ENCODE assay signal across 14 cellular contexts in the genomic region with DNA sequence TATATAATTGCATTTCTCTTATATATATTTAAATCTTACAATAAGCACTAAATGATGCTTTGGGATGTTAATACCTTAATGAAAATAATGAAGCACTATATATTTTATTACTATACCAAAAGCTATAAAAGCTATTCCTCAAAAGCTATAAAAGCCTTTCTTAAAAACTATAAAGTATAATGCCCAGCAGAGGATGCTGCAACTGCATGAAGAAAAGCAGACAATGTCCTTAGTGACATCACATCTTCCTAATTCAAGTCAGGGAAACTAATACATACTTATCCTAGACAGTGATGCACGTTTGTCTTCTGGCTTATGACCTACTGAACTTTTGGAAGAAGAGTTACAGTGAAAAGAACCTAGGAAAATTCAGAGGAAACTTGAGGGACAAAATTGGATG. TPM values are rescaled to one million over a fixed set of nuclear protein-coding genes. Genes with fewer than 3 reads are reported as not detected.
A peak's percentile ranks its signal among the peaks of the same experiment; 100 is the strongest.
DNase-seq lines count a peak whose midpoint lies in the region; ATAC-seq and TF ChIP-seq lines count a peak whose summit lies in the region.
"Had no signal": no experiment of that assay in that cellular context is flagged by ENCODE, and none has a peak within 500 bp of the region (broad histone marks: within the 10 kb centered on the region; RNA-seq: fewer than 3 reads in every experiment).

No MANE protein-coding gene starts in this region.

- no peak overlapping the region for H3K4me3 ChIP-seq in AG10803 (ENCODE audit: low read length)
- H3K4me3 ChIP-seq in Panc1 (ENCODE audit: low read depth in 2 of 2, low read length in 2 of 2): no peak overlapping the region
- H3K4me3 ChIP-seq in fibroblast of lung (replicated peaks in 1 of 4; ENCODE audit: control extremely low read depth in 1 of 4, insufficient read depth in 1 of 4, low read depth in 3 of 4, low read length in 4 of 4): no peak overlapping the region
- H3K4me3 ChIP-seq: mucosa of descending colon, sigmoid colon, SJSA1, thyroid gland had no signal

- H3K4me1 Mint-ChIP-seq in CD4-positive, alpha-beta T cell (ENCODE audit: low read depth): no peaks in the 10 kb centered on the region

- intact Hi-C loops in Panc1 (cut with micrococcal nuclease; ENCODE audit: unreplicated experiment): loop anchor here (1.0 kb wide), 1 partner anchor 101 kb away; no protein-coding TSS in a partner anchor
- intact Hi-C loops in CD4-positive, alpha-beta T cell (cut with DNase I, micrococcal nuclease): no loop called here

- H3K27me3 Mint-ChIP-seq in CD4-positive, alpha-beta T cell: peaks cover 58% of the 10 kb centered on the region

- no peaks in the 10 kb centered on the region for H3K79me2 ChIP-seq in fibroblast of lung (ENCODE audit: control insufficient read depth, insufficient read depth, low read length)

- H3K9me3 ChIP-seq in Panc1 (ENCODE audit: control insufficient read depth, insufficient read depth, low read depth, low read length) (no peaks in the 10 kb centered on the region), fibroblast of lung (ENCODE audit: control insufficient read depth, insufficient read depth, low read depth, low read length) (no peaks in the 10 kb centered on the region)
- H3K9me3 ChIP-seq in CD4-positive, alpha-beta T cell (ENCODE audit: control insufficient read depth, low read length): no peaks in the 10 kb centered on the region
- H3K9me3 ChIP-seq: mucosa of descending colon, sigmoid colon, SJSA1, thyroid gland had no signal

- H3K27ac ChIP-seq in Panc1 (ENCODE audit: low read length) (no peak overlapping the region), fibroblast of lung (ENCODE audit: insufficient read depth, low read length) (no peak overlapping the region)
- no peak overlapping the region for H3K27ac ChIP-seq in CD4-positive, alpha-beta T cell (ENCODE audit: low read depth, low read length)
- H3K27ac ChIP-seq: sigmoid colon, SJSA1, thyroid gland had no signal

- ATAC-seq in Panc1 (no peak), GM21360 (IDR thresholded peaks at IDR 0.05; ENCODE audit: unreplicated experiment) (no peak)
- ATAC-seq in activated naive CD4-positive, alpha-beta T cell treated with anti-CD3 and anti-CD28 coated beads, Interleukin-2, amount 50 U/mL, for 72 hours: no peak
- no peak for ATAC-seq in CD4-positive, alpha-beta T cell (ENCODE audit: poor library complexity)
- ATAC-seq: mucosa of descending colon had no signal

- no peak overlapping the region for H3K4me3 Mint-ChIP-seq in CD4-positive, alpha-beta T cell

- no peak overlapping the region for H3K27ac Mint-ChIP-seq in activated naive CD4-positive, alpha-beta T cell treated with anti-CD3 and anti-CD28 coated beads, Interleukin-2, amount 50 U/mL, for 72 hours
- no peak overlapping the region for H3K27ac Mint-ChIP-seq in CD4-positive, alpha-beta T cell

- no TSS peak for BruUV-seq in Panc1 (replicated peaks; lab: Mats Ljungman, UMichigan)

- H2AFZ ChIP-seq in fibroblast of lung (ENCODE audit: low read length): no peak overlapping the region

- H3K36me3 ChIP-seq in Panc1 (ENCODE audit: control insufficient read depth, insufficient read depth, low read length) (no peaks in the 10 kb centered on the region), fibroblast of lung (ENCODE audit: control insufficient read depth, insufficient read depth, low read length) (no peaks in the 10 kb centered on the region)
- H3K36me3 ChIP-seq: sigmoid colon, SJSA1, thyroid gland had no signal

- H3K9me3 Mint-ChIP-seq in activated naive CD4-positive, alpha-beta T cell treated with anti-CD3 and anti-CD28 coated beads, Interleukin-2, amount 50 U/mL, for 72 hours: peaks cover 0 to 3% of the 10 kb centered on the region in 2 donors
- peaks cover 4% of the 10 kb centered on the region for H3K9me3 Mint-ChIP-seq in CD4-positive, alpha-beta T cell

- no peak overlapping the region for H3K9ac ChIP-seq in fibroblast of lung (ENCODE audit: insufficient read depth, low read length)

- H3K27me3 ChIP-seq in Panc1 (ENCODE audit: control insufficient read depth, insufficient read depth, low read length) (no peaks in the 10 kb centered on the region; the same call in 1 of the 2 replicates), fibroblast of lung (ENCODE audit: control insufficient read depth, insufficient read depth, low read length) (peaks cover 8% of the 10 kb centered on the region)
- peaks cover 35% of the 10 kb centered on the region for H3K27me3 ChIP-seq in CD4-positive, alpha-beta T cell (ENCODE audit: control insufficient read depth, insufficient read depth, low read length)
- H3K27me3 ChIP-seq: SJSA1, thyroid gland had no signal

- H3K4me1 ChIP-seq in Panc1 (ENCODE audit: control insufficient read depth, insufficient read depth, low read length) (no peaks in the 10 kb centered on the region), fibroblast of lung (ENCODE audit: control insufficient read depth, extremely low read depth, insufficient read depth, low read length) (no peaks in the 10 kb centered on the region)
- H3K4me1 ChIP-seq: sigmoid colon, SJSA1, thyroid gland had no signal

- no peaks in the 10 kb centered on the region for H4K20me1 ChIP-seq in fibroblast of lung (ENCODE audit: control insufficient read depth, extremely low read depth, insufficient read depth, low read length)

- H3K36me3 Mint-ChIP-seq in activated naive CD4-positive, alpha-beta T cell treated with anti-CD3 and anti-CD28 coated beads, Interleukin-2, amount 50 U/mL, for 72 hours: no peaks in the 10 kb centered on the region
- H3K36me3 Mint-ChIP-seq in CD4-positive, alpha-beta T cell (ENCODE audit: low read depth): no peaks in the 10 kb centered on the region

- CTCF ChIA-PET in Panc1 (lab: Charles Lee): interaction anchor here (1.0 kb wide), 1 partner anchor 101 kb away, joined by 9 read pairs; no protein-coding TSS in a partner anchor
- CTCF ChIA-PET in CD4-positive, alpha-beta T cell (lab: Charles Lee): no interaction called here

- peak; percentile 46 for TF ChIP-seq CTCF in AG10803 (conservative IDR thresholded peaks at IDR 0.05; ENCODE audit: low read length)
- TF ChIP-seq CTCF in GM12873 (IDR thresholded peaks at IDR 0.05; ENCODE audit: insufficient read depth, low read depth, low read length, missing control alignments): peak; percentile 51
- peak; percentile 39; the same call in 1 of the 2 replicates for TF ChIP-seq CTCF in Panc1 (IDR thresholded peaks at IDR 0.05)
- peak; percentile 17 to 21 for TF ChIP-seq CTCF in fibroblast of lung (conservative IDR thresholded peaks at IDR 0.05 in 1 of 2, IDR thresholded peaks at IDR 0.05 in 1 of 2; ENCODE audit: low read depth in 1 of 2, low read length in 2 of 2)
- no peak for TF ChIP-seq CTCF in CD4-positive, alpha-beta T cell (IDR thresholded peaks at IDR 0.05)

- POLR2A ChIA-PET in Panc1 (lab: Charles Lee): no interaction called here
- POLR2A ChIA-PET in CD4-positive, alpha-beta T cell (lab: Charles Lee): no interaction called here

- DNase-seq in AG10803 (ENCODE audit: low read depth) (peak; percentile 24), Panc1 (ENCODE audit: low read depth, low spot score) (peak; percentile 5), fibroblast of lung (ENCODE audit: low read depth in 2 of 2) (peak in 1 of 2 donors; percentile 9)
- no peak for DNase-seq in activated CD4-positive, alpha-beta T cell treated with anti-CD3 and anti-CD28 coated beads for 1 hour
- no peak for DNase-seq in activated naive CD4-positive, alpha-beta T cell treated with anti-CD3 and anti-CD28 coated beads, Interleukin-2, amount 50 U/mL, for 72 hours (ENCODE audit: low spot score in 2 of 2)
- no peak for DNase-seq in CD4-positive, alpha-beta T cell
- DNase-seq: activated CD4-positive, alpha-beta T cell treated with anti-CD3 and anti-CD28 coated beads, Interleukin-2, amount 50 U/mL, for 1 hour; activated naive CD4-positive, alpha-beta T cell treated with anti-CD3 and anti-CD28 coated beads, Interleukin-2, amount 50 U/mL, for 16 hours; mucosa of descending colon; sigmoid colon; thyroid gland had no signal

- in situ Hi-C loops in Panc1 (cut with HindIII; ENCODE audit: low pct_unique_long_range_greater_than_20kb, low sequenced_read_pairs): no loop called here

- no peak overlapping the region for H3K4me2 ChIP-seq in fibroblast of lung (ENCODE audit: extremely low read depth, insufficient read depth, low read length)

RNA-seq across cellular contexts. Expression of a gene that starts 13.6 kb away (rescaled TPM):
- total RNA-seq in Panc1 (2021; ENCODE audit: unreplicated experiment): not detected
- not detected for polyA plus RNA-seq in Panc1 (2012; ENCODE audit: insufficient read length)
- not detected in 2 replicates for total RNA-seq in fibroblast of lung
- polyA plus RNA-seq in fibroblast of lung: not detected in 2 replicates
- not detected in 2 replicates for polyA plus RNA-seq in fibroblast of lung (2012)
- not detected in 2 replicates for polyA minus RNA-seq in fibroblast of lung (ENCODE audit: low replicate concordance)
- not detected for total RNA-seq in activated naive CD4-positive, alpha-beta T cell treated with anti-CD3 and anti-CD28 coated beads, Interleukin-2, amount 50 U/mL, for 72 hours
- total RNA-seq in CD4-positive, alpha-beta T cell: not detected
- total RNA-seq: mucosa of descending colon, sigmoid colon, SJSA1, thyroid gland had no signal
- polyA plus RNA-seq: sigmoid colon had no signal

Comparison
In these comparisons a context has a peak if more than half of its experiments do, and no peak if none do; other contexts are left out.
1. DNase-seq: peak in AG10803 (single experiment) and Panc1 (single experiment); none in activated CD4-positive, alpha-beta T cell treated with anti-CD3 and anti-CD28 coated beads for 1 hour (single experiment), activated naive CD4-positive, alpha-beta T cell treated with anti-CD3 and anti-CD28 coated beads, Interleukin-2, amount 50 U/mL, for 72 hours (0 of 2) and CD4-positive, alpha-beta T cell (0 of 10).